8 cellular contexts compared by ENCODE assay signal in the genomic region with DNA sequence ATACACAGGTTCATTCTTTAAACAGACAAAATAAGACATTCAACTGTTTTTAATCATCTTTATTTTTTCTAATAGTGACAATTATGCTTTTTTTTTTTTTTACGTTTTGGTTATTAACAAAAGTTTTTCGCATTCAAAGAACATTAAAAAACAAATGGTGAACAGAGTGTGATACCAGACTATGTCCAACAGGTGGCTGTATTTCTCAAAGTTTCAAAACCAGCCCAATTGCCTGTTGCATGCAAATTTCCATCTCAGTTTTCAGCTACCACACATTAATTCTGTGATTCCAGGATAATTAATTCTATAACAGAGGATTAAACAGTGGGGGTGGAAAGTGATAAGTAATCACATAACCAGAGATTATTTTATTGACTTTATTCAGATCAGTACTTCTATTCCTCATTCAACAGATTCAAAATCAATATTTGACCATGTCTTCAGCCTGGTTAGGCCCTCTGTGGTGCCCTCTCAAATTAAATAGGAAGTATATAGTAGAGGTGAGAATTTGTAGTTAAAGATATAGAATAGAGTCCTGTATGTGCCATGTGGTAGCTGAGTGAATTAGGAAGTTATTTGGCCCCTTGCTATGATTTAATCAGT.
A peak's percentile ranks its signal among the peaks of the same experiment; 100 is the strongest.
DNase-seq lines count a peak whose midpoint lies in the region; ATAC-seq, FAIRE-seq and TF ChIP-seq lines count a peak whose summit lies in the region.

No MANE protein-coding gene starts in this region.

- no peak overlapping the region for H3K27ac ChIP-seq in cardiac muscle cell

- H3K27me3 ChIP-seq in cardiac muscle cell (no peaks in the 10 kb centered on the region), bronchial epithelial cell (ENCODE audit: control insufficient read depth, insufficient read depth, low read length) (no peaks in the 10 kb centered on the region)

- TF ChIP-seq CTCF in cardiac muscle cell (IDR thresholded peaks at IDR 0.05; ENCODE audit: low read depth, low read length) = peak; percentile 62
- TF ChIP-seq CTCF in bronchial epithelial cell (IDR thresholded peaks at IDR 0.05; ENCODE audit: insufficient read depth, low read length, severe bottlenecking) = peak; percentile 45

- DNase-seq in cardiac muscle cell (ENCODE audit: low read depth in 1 of 2, low spot score in 1 of 2) (peak; percentile 48 to 70), Right ventricle myocardium inferior (ENCODE audit: missing footprints) (no peak), HEK293T (ENCODE audit: extremely low spot score) (peak; percentile 34), NCI-H1694 (lab: John Stamatoyannopoulos, UW) (peak; percentile 40), bronchial epithelial cell (ENCODE audit: low read depth) (peak; percentile 39), myocyte (ENCODE audit: low read depth) (peak; percentile 61), GM19238 (ENCODE audit: insufficient read length, low spot score) (no peak)
- DNase-seq in NK-92 treated with Interleukin-12 subunit alpha and Interleukin-12 subunit beta, amount 100 ng/mL, for 24 hours (lab: John Stamatoyannopoulos, UW) = no peak

- no peaks in the 10 kb centered on the region for H3K9me3 ChIP-seq in cardiac muscle cell (ENCODE audit: low read depth)

- intact Hi-C loops in Right ventricle myocardium inferior (cut with DNase I) = loop anchor here (5.0 to 10.0 kb wide), 2 partner anchors 511 to 734 kb away; no protein-coding TSS in a partner anchor

- H3K4me3 ChIP-seq in cardiac muscle cell = no peak overlapping the region
- H3K4me3 ChIP-seq in bronchial epithelial cell (ENCODE audit: low read depth, low read length) = no peak overlapping the region

- no peak for ATAC-seq in Right ventricle myocardium inferior

- FAIRE-seq in bronchial epithelial cell (lab: Jason Lieb, UNC) = no peak

- POLR2A ChIA-PET in HEK293T (lab: Yijun Ruan, JAX) = no interaction called here

- H3K36me3 ChIP-seq in cardiac muscle cell = no peaks in the 10 kb centered on the region
- H3K36me3 ChIP-seq in bronchial epithelial cell (ENCODE audit: control insufficient read depth, insufficient read depth, low read length) = no peaks in the 10 kb centered on the region

- no peaks in the 10 kb centered on the region for H3K4me1 ChIP-seq in cardiac muscle cell (ENCODE audit: low read depth)

- CTCF ChIA-PET in HEK293T (lab: Yijun Ruan, JAX) = interaction anchor here (0.6 to 1.8 kb wide), 7 partner anchors 24 to 1459 kb away, joined by 3 to 9 read pairs (median 4); no protein-coding TSS in a partner anchor

TF ChIP-seq in HEK293T, 16 proteins besides CTCF, POLR2A, EP300 and RAD21:
- TF ChIP-seq TARDBP (IDR thresholded peaks at IDR 0.05) (no peak), LEF1 (IDR thresholded peaks at IDR 0.05; ENCODE audit: borderline replicate concordance) (no peak), SUZ12 (IDR thresholded peaks at IDR 0.05) (no peak), ARNT (IDR thresholded peaks at IDR 0.05) (no peak), SP1 (IDR thresholded peaks at IDR 0.05) (no peak), CTBP1 (IDR thresholded peaks at IDR 0.05; ENCODE audit: borderline replicate concordance) (no peak), HDGF (IDR thresholded peaks at IDR 0.05; ENCODE audit: borderline replicate concordance) (no peak), BHLHE40 (IDR thresholded peaks at IDR 0.05; ENCODE audit: borderline replicate concordance) (no peak), FOXA1 (IDR thresholded peaks at IDR 0.05) (no peak), FOXM1 (IDR thresholded peaks at IDR 0.05; ENCODE audit: borderline replicate concordance) (no peak)
- TF ChIP-seq, protein P1, sequence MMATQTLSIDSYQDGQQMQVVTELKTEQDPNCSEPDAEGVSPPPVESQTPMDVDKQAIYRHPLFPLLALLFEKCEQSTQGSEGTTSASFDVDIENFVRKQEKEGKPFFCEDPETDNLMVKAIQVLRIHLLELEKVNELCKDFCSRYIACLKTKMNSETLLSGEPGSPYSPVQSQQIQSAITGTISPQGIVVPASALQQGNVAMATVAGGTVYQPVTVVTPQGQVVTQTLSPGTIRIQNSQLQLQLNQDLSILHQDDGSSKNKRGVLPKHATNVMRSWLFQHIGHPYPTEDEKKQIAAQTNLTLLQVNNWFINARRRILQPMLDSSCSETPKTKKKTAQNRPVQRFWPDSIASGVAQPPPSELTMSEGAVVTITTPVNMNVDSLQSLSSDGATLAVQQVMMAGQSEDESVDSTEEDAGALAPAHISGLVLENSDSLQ (IDR thresholded peaks at IDR 0.05) = no peak

Comparison
In these comparisons a context has a peak if more than half of its experiments do, and no peak if none do; other contexts are left out.
1. DNase-seq: peak in cardiac muscle cell (2 of 2), HEK293T (single experiment), NCI-H1694 (single experiment), bronchial epithelial cell (single experiment) and myocyte (single experiment); none in Right ventricle myocardium inferior (single experiment), NK-92 treated with Interleukin-12 subunit alpha and Interleukin-12 subunit beta, amount 100 ng/mL, for 24 hours (single experiment) and GM19238 (single experiment).